8 cellular contexts compared by ENCODE assay signal in genomic region chr11:117231637-117232021, GRCh38. TPM values are rescaled to one million over a fixed set of nuclear protein-coding genes. Genes with fewer than 3 reads are reported as not detected.
A peak's percentile ranks its signal among the peaks of the same experiment; 100 is the strongest.
DNase-seq lines count a peak whose midpoint lies in the region; ATAC-seq and TF ChIP-seq lines count a peak whose summit lies in the region.

No MANE protein-coding gene starts in this region.

- no peaks in the 10 kb centered on the region for H3K27me3 ChIP-seq in skeletal muscle satellite cell (ENCODE audit: control insufficient read depth, insufficient read depth, low read length)

- H3K27me3 Mint-ChIP-seq in T-helper 1 cell treated with Interleukin-12 subunit alpha and Interleukin-12 subunit beta and Interleukin-4 antibody, amounts not matched to agents 30 μg/mL and 1 μg/mL, for 36 hours (ENCODE audit: low read depth): no peaks in the 10 kb centered on the region

- peaks cover 28% of the 10 kb centered on the region for H3K4me1 ChIP-seq in skeletal muscle satellite cell (ENCODE audit: control insufficient read depth, insufficient read depth, low read length)

- no peak for TF ChIP-seq CTCF in fibroblast of villous mesenchyme (IDR thresholded peaks at IDR 0.05; ENCODE audit: insufficient read depth, low read depth, low read length)

- H3K36me3 ChIP-seq in skeletal muscle satellite cell (ENCODE audit: insufficient read depth, low read length): peaks cover 37% of the 10 kb centered on the region

- no peaks in the 10 kb centered on the region for H3K9me3 ChIP-seq in skeletal muscle satellite cell (replicated peaks; ENCODE audit: low read length)

- no peak for DNase-seq in fibroblast of villous mesenchyme (ENCODE audit: low read depth)
- DNase-seq in NCI-H146 (lab: John Stamatoyannopoulos, UW): no peak
- no peak for DNase-seq in NCI-H524 (lab: John Stamatoyannopoulos, UW)
- no peak for DNase-seq in GDM1 (lab: John Stamatoyannopoulos, UW)

- peak overlapping the region; percentile 92 for H3K4me3 ChIP-seq in fibroblast of villous mesenchyme (ENCODE audit: low read depth, low read length)
- H3K4me3 ChIP-seq in skeletal muscle satellite cell (ENCODE audit: low read length): peak overlapping the region; percentile 100

- H3K27ac Mint-ChIP-seq in T-helper 1 cell treated with Interleukin-12 subunit alpha and Interleukin-12 subunit beta and Interleukin-4 antibody, amounts not matched to agents 30 μg/mL and 1 μg/mL, for 36 hours: peak overlapping the region; percentile 96

- H3K9me3 Mint-ChIP-seq in T-helper 1 cell treated with Interleukin-12 subunit alpha and Interleukin-12 subunit beta and Interleukin-4 antibody, amounts not matched to agents 30 μg/mL and 1 μg/mL, for 36 hours: no peaks in the 10 kb centered on the region

- peak overlapping the region; percentile 91 for H3K4me3 Mint-ChIP-seq in T-helper 1 cell treated with Interleukin-12 subunit alpha and Interleukin-12 subunit beta and Interleukin-4 antibody, amounts not matched to agents 30 μg/mL and 1 μg/mL, for 36 hours

- peaks cover 46% of the 10 kb centered on the region for H3K4me1 Mint-ChIP-seq in T-helper 1 cell treated with Interleukin-12 subunit alpha and Interleukin-12 subunit beta and Interleukin-4 antibody, amounts not matched to agents 30 μg/mL and 1 μg/mL, for 36 hours (ENCODE audit: low read depth)

- peak overlapping the region; percentile 99 for H3K4me2 ChIP-seq in skeletal muscle satellite cell (ENCODE audit: low read length)

- ATAC-seq in GM21786 (IDR thresholded peaks at IDR 0.05; ENCODE audit: unreplicated experiment) (peak; percentile 2), GM21360 (IDR thresholded peaks at IDR 0.05; ENCODE audit: unreplicated experiment) (no peak)

- H3K9ac ChIP-seq in skeletal muscle satellite cell (ENCODE audit: low read depth, low read length): peak overlapping the region; percentile 99

- peaks cover 32% of the 10 kb centered on the region for H3K36me3 Mint-ChIP-seq in T-helper 1 cell treated with Interleukin-12 subunit alpha and Interleukin-12 subunit beta and Interleukin-4 antibody, amounts not matched to agents 30 μg/mL and 1 μg/mL, for 36 hours (ENCODE audit: low read depth)

RNA-seq across cellular contexts. Expression of gene PCSK7, which starts 0.2 kb away (rescaled TPM):
- total RNA-seq in fibroblast of villous mesenchyme: 44.5 and 60.0 TPM in 2 replicates
- total RNA-seq in skeletal muscle satellite cell (2012; rRNA removed): 48.7 and 52.6 TPM in 2 replicates

RNA-seq across cellular contexts. Expression of gene RNF214, which starts 0.8 kb away (rescaled TPM):
- 11.6 and 14.2 TPM in 2 replicates for total RNA-seq in fibroblast of villous mesenchyme
- 6.6 and 7.4 TPM in 2 replicates for total RNA-seq in skeletal muscle satellite cell (2012; rRNA removed)

RNA-seq across cellular contexts. Expression of gene TAGLN, which starts 32.5 kb away (rescaled TPM):
- total RNA-seq in fibroblast of villous mesenchyme: 4,185 and 5,577 TPM in 2 replicates
- total RNA-seq in skeletal muscle satellite cell (2012; rRNA removed): 22.3 and 325 TPM in 2 replicates

RNA-seq across cellular contexts. Expression of gene SIDT2, which starts 53.1 kb away (rescaled TPM):
- 23.5 and 24.2 TPM in 2 replicates for total RNA-seq in fibroblast of villous mesenchyme
- 7.4 and 9.2 TPM in 2 replicates for total RNA-seq in skeletal muscle satellite cell (2012; rRNA removed)

RNA-seq across cellular contexts. Expression of gene BACE1-AS, which starts 59.5 kb away (rescaled TPM):
- 2.6 and 3.5 TPM in 2 replicates for total RNA-seq in fibroblast of villous mesenchyme
- total RNA-seq in skeletal muscle satellite cell (2012; rRNA removed): 1.7 and 2.0 TPM in 2 replicates
